ENCODE assay signal across 3 cellular contexts in the genomic region with DNA sequence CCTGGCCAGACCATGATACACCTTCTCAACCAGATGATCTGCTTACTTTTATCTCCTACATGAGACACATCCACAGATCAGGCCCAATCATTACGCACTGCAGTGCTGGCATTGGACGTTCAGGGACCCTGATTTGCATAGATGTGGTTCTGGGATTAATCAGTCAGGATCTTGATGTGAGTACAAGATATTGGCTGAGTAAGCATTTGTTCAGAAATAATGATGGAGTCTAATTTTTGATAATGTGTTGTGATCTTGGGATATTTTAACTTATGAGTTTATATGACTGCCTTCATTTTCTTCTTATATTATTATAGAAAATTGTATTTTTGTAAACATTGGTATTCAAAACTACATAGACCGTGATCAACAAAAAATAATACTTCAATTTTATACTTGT.
A peak's percentile ranks its signal among the peaks of the same experiment; 100 is the strongest.
TF ChIP-seq lines count a peak whose summit lies in the region.

No MANE protein-coding gene starts in this region.

TF ChIP-seq in HepG2, 621 proteins besides CTCF, POLR2A, EP300 and RAD21:
- TF ChIP-seq MAFK (conservative IDR thresholded peaks at IDR 0.05 in 1 of 2, IDR thresholded peaks at IDR 0.05 in 1 of 2; ENCODE audit: low read length in 2 of 2) (peak; percentile 56 to 79; a peak in 3 of 4 replicates), MAFF (IDR thresholded peaks at IDR 0.05; ENCODE audit: low read depth, low read length) (peak; percentile 64), ELF3 (CRISPR knock-in tag; IDR thresholded peaks at IDR 0.05) (no peak), MED13 (CRISPR knock-in tag; IDR thresholded peaks at IDR 0.05) (no peak)

TF ChIP-seq in IMR-90, 13 proteins besides CTCF, POLR2A, EP300 and RAD21:
- no peak for TF ChIP-seq FOS (IDR thresholded peaks at IDR 0.05; ENCODE audit: low read depth, low read length)
- peak; percentile 65 for TF ChIP-seq MAFK (IDR thresholded peaks at IDR 0.05; ENCODE audit: low read depth, low read length)

TF ChIP-seq in endothelial cell of umbilical vein, 7 proteins besides CTCF, POLR2A, EP300 and RAD21:
- TF ChIP-seq, protein P1, sequence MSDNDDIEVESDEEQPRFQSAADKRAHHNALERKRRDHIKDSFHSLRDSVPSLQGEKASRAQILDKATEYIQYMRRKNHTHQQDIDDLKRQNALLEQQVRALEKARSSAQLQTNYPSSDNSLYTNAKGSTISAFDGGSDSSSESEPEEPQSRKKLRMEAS (IDR thresholded peaks at IDR 0.05; ENCODE audit: insufficient read depth, insufficient read length): no peak
- TF ChIP-seq EZH2 (IDR thresholded peaks at IDR 0.05; ENCODE audit: borderline replicate concordance, low read depth, low read length, severe bottlenecking): no peak
- no peak for TF ChIP-seq MYC (IDR thresholded peaks at IDR 0.05; ENCODE audit: low read depth, low read length)
- TF ChIP-seq GATA2 (IDR thresholded peaks at IDR 0.05; ENCODE audit: insufficient read depth, insufficient read length, low read depth, low read length): no peak
- TF ChIP-seq POLR2AphosphoS5 (IDR thresholded peaks at IDR 0.05; ENCODE audit: insufficient read depth, low read depth, low read length): no peak
- no peak for TF ChIP-seq FOS (IDR thresholded peaks at IDR 0.05; ENCODE audit: borderline replicate concordance, insufficient read depth, low read length)
- no peak for TF ChIP-seq JUN (IDR thresholded peaks at IDR 0.05; ENCODE audit: borderline replicate concordance, insufficient read depth, insufficient read length, low read depth)
